Comparison of ENCODE assay signal across 17 cellular contexts in the genomic region with DNA sequence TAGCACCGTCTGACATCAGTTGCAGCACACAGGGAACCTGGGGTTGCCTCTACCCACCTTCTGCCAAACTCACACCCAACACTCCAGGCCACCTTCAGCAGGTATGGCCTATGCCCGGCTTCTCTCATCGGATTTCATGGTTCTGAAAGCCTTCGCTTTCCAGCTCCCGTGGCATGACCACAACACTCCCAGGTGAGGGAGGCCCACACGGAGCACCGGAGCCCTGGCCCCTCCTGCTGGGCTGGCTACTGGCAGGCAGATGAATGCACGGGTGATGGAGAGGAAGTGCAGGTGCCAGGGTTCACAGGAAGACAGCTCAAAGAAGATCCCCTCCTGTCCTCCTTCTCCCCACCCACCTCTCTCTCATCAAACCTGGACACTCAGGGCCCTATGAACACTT.
"Had no signal": no experiment of that assay in that cellular context is flagged by ENCODE, and none has a peak within 500 bp of the region (broad histone marks: within the 10 kb centered on the region; RNA-seq: fewer than 3 reads in every experiment).

No MANE protein-coding gene starts in this region.

- H3K27me3 ChIP-seq: cardiac muscle cell, hepatocyte, right lobe of liver, thyroid gland had no signal

- H3K36me3 ChIP-seq: cardiac muscle cell, right lobe of liver, thyroid gland had no signal

- ATAC-seq: activated T-cell treated with anti-CD3 and anti-CD28 coated beads, Interleukin-2, amount 50 U/mL, for 4 hours; right lobe of liver had no signal

- H3K27ac ChIP-seq: cardiac muscle cell, hepatocyte, parathyroid adenoma, right lobe of liver, skin epidermis, thyroid gland had no signal

- DNase-seq: activated CD4-positive, alpha-beta memory T cell treated with anti-CD3 and anti-CD28 coated beads for 36 hours; activated naive CD4-positive, alpha-beta T cell treated with Interleukin-2 at 50 U/mL for 16 hours; activated naive CD8-positive, alpha-beta T cell treated with anti-CD3 and anti-CD28 coated beads, Interleukin-2, amount 10 ng/mL, durations not matched to agents 7 days and 5 days; activated T-cell treated with anti-CD3 and anti-CD28 coated beads, Interleukin-2, amount 50 U/mL, for 4 hours; amniotic stem cell; effector CD8-positive, alpha-beta T cell; foreskin melanocyte; glutamatergic neuron; stimulated activated CD4-positive, alpha-beta T cell treated with anti-CD3 and anti-CD28 coated beads, Interleukin-1b, Interleukin-23, amount 100 ng/mL, for 48 hours; substantia nigra; T-helper 1 cell; thyroid gland had no signal

- H3K4me1 ChIP-seq: parathyroid adenoma, right lobe of liver, thyroid gland had no signal

- H3K9me3 ChIP-seq: right lobe of liver, thyroid gland had no signal

- H3K4me3 ChIP-seq: cardiac muscle cell, hepatocyte, right lobe of liver, skin epidermis, thyroid gland had no signal
